ENCODE assay signal across 11 cellular contexts in genomic region chrX:118350221-118350620, GRCh38. TPM values are rescaled to one million over a fixed set of nuclear protein-coding genes. Genes with fewer than 3 reads are reported as not detected.
DNase-seq lines count a peak whose midpoint lies in the region; ATAC-seq and TF ChIP-seq lines count a peak whose summit lies in the region.
"Had no signal": no experiment of that assay in that cellular context is flagged by ENCODE, and none has a peak within 500 bp of the region (broad histone marks: within the 10 kb centered on the region; RNA-seq: fewer than 3 reads in every experiment).

No MANE protein-coding gene starts in this region.

- peak overlapping the region; percentile 95 for H3K4me3 Mint-ChIP-seq in activated T-helper 17 cell treated with anti-CD3 and anti-CD28 coated beads, Interleukin-2, amount 50 U/mL, for 72 hours

- H3K27me3 ChIP-seq in DOHH2 (ENCODE audit: control insufficient read depth, low read length) = no peaks in the 10 kb centered on the region
- H3K27me3 ChIP-seq in MM.1S (replicated peaks; ENCODE audit: insufficient read depth, low read length) = no peaks in the 10 kb centered on the region
- H3K27me3 ChIP-seq in PC-9 (ENCODE audit: insufficient read depth, low read depth) = no peaks in the 10 kb centered on the region

- H3K4me1 ChIP-seq in DOHH2 (ENCODE audit: control insufficient read depth, low read length) = peaks cover 35% of the 10 kb centered on the region
- peaks cover 16% of the 10 kb centered on the region; the same call in 1 of the 2 replicates for H3K4me1 ChIP-seq in MM.1S (ENCODE audit: low read length)
- peaks cover 39% of the 10 kb centered on the region for H3K4me1 ChIP-seq in PC-9 (replicated peaks; ENCODE audit: insufficient read depth)
- H3K4me1 ChIP-seq in mucosa of descending colon (ENCODE audit: low read depth) = peaks cover 2% of the 10 kb centered on the region

- H3K36me3 ChIP-seq in DOHH2 (ENCODE audit: control insufficient read depth, low read length) (no peaks in the 10 kb centered on the region), MM.1S (replicated peaks; ENCODE audit: insufficient read depth, low read length) (no peaks in the 10 kb centered on the region), PC-9 (ENCODE audit: low read depth) (peaks cover 6% of the 10 kb centered on the region; the same call in 1 of the 2 replicates), mucosa of descending colon (ENCODE audit: low read depth) (no peaks in the 10 kb centered on the region)

- no peaks in the 10 kb centered on the region for H3K9me3 ChIP-seq in DOHH2 (ENCODE audit: control insufficient read depth, insufficient read depth, low read length)
- H3K9me3 ChIP-seq in MM.1S (replicated peaks; ENCODE audit: insufficient read depth, low read length) = no peaks in the 10 kb centered on the region
- no peaks in the 10 kb centered on the region for H3K9me3 ChIP-seq in PC-9 (ENCODE audit: insufficient read depth, low read depth)
- H3K9me3 ChIP-seq in mucosa of descending colon = no peaks in the 10 kb centered on the region

- H2AFZ ChIP-seq in MM.1S (ENCODE audit: low read length) = no peak overlapping the region
- no peak overlapping the region for H2AFZ ChIP-seq in PC-9
- H2AFZ ChIP-seq: parathyroid adenoma had no signal

- H3F3A ChIP-seq in DOHH2 (ENCODE audit: control insufficient read depth, insufficient read depth) (no peaks in the 10 kb centered on the region), MM.1S (ENCODE audit: insufficient read depth, low read length) (peaks cover 13% of the 10 kb centered on the region; the same call in 1 of the 2 replicates), PC-9 (ENCODE audit: insufficient read depth, low read depth) (peaks cover 24% of the 10 kb centered on the region)

- POLR2A ChIA-PET in PC-9 (lab: Charles Lee; ENCODE audit: unreplicated experiment) = interaction anchor here (0.7 kb wide), 1 partner anchor 42 kb away, joined by 3 read pairs; no protein-coding TSS in a partner anchor

- no TSS peak for BruUV-seq in PC-9 (replicated peaks; lab: Mats Ljungman, UMichigan)

- CTCF ChIA-PET in PC-9 (lab: Charles Lee) = no interaction called here

- no peaks in the 10 kb centered on the region for H4K20me1 ChIP-seq in DOHH2 (ENCODE audit: control insufficient read depth, insufficient read depth, low read depth, low read length)
- H4K20me1 ChIP-seq in MM.1S (ENCODE audit: insufficient read depth, low read length) = no peaks in the 10 kb centered on the region
- H4K20me1 ChIP-seq in PC-9 (ENCODE audit: insufficient read depth) = peaks cover 10% of the 10 kb centered on the region

- no peaks in the 10 kb centered on the region for H3K9me3 Mint-ChIP-seq in activated T-helper 17 cell treated with anti-CD3 and anti-CD28 coated beads, Interleukin-2, amount 50 U/mL, for 72 hours

- no peaks in the 10 kb centered on the region for H3K9me2 ChIP-seq in DOHH2 (replicated peaks; ENCODE audit: control insufficient read depth, low read length)
- H3K9me2 ChIP-seq in MM.1S (replicated peaks; ENCODE audit: insufficient read depth, low read length) = no peaks in the 10 kb centered on the region
- no peaks in the 10 kb centered on the region for H3K9me2 ChIP-seq in PC-9 (ENCODE audit: insufficient read depth)

- no peaks in the 10 kb centered on the region for H3K27me3 Mint-ChIP-seq in activated T-helper 17 cell treated with anti-CD3 and anti-CD28 coated beads, Interleukin-2, amount 50 U/mL, for 72 hours

- no peak for ATAC-seq in activated T-helper 17 cell treated with anti-CD3 and anti-CD28 coated beads, Interleukin-2, amount 50 U/mL, for 72 hours (replicated peaks)
- ATAC-seq in GM21515 (IDR thresholded peaks at IDR 0.05; ENCODE audit: unreplicated experiment) (no peak), HG02840 (IDR thresholded peaks at IDR 0.05; ENCODE audit: low FRiP score, unreplicated experiment) (no peak), mucosa of descending colon (no peak)

- H3K4me3 ChIP-seq in DOHH2 (ENCODE audit: low read length) (no peak overlapping the region), MM.1S (ENCODE audit: low read length) (no peak overlapping the region; the same call in 1 of the 2 replicates), PC-9 (no peak overlapping the region), mucosa of descending colon (no peak overlapping the region)

- H3K79me2 ChIP-seq in DOHH2 (ENCODE audit: control insufficient read depth, low read length) (peaks cover 53% of the 10 kb centered on the region), MM.1S (ENCODE audit: low read length) (peaks cover 68% of the 10 kb centered on the region), PC-9 (ENCODE audit: low read depth) (peaks cover 86% of the 10 kb centered on the region)

- H3K36me3 Mint-ChIP-seq in activated T-helper 17 cell treated with anti-CD3 and anti-CD28 coated beads, Interleukin-2, amount 50 U/mL, for 72 hours (ENCODE audit: low read depth) = no peaks in the 10 kb centered on the region

- H3K4me2 ChIP-seq in DOHH2 (ENCODE audit: low read length) (peak overlapping the region; percentile 40), MM.1S (ENCODE audit: low read depth, low read length) (peak overlapping the region; percentile 31), PC-9 (no peak overlapping the region)

- H3K4me1 Mint-ChIP-seq in activated T-helper 17 cell treated with anti-CD3 and anti-CD28 coated beads, Interleukin-2, amount 50 U/mL, for 72 hours = peaks cover 28% of the 10 kb centered on the region

- peak; percentile 23 for DNase-seq in MM.1S
- DNase-seq in lung microvascular endothelial cell (ENCODE audit: low read depth in 2 of 2) = peak; percentile 11 to 40
- no peak for DNase-seq in PC-9
- no peak for DNase-seq in mucosa of descending colon
- DNase-seq: NCI-H2029; stimulated activated CD8-positive, alpha-beta memory T cell treated with anti-CD3 and anti-CD28 coated beads, Interleukin-4, amount 100 ng/mL, for 48 hours had no signal

- no peak overlapping the region for H3K9ac ChIP-seq in MM.1S (ENCODE audit: low read length)
- H3K9ac ChIP-seq: parathyroid adenoma had no signal

- intact Hi-C loops in PC-9 (cut with micrococcal nuclease; ENCODE audit: unreplicated experiment) (no loop called here), mucosa of descending colon (cut with DNase I, micrococcal nuclease) (no loop called here)

- H3K27ac ChIP-seq in DOHH2 (ENCODE audit: low read depth, low read length) = no peak overlapping the region
- no peak overlapping the region for H3K27ac ChIP-seq in MM.1S (ENCODE audit: low read length)
- H3K27ac ChIP-seq in PC-9 = no peak overlapping the region
- H3K27ac ChIP-seq: parathyroid adenoma had no signal

- H3K27ac Mint-ChIP-seq in activated T-helper 17 cell treated with anti-CD3 and anti-CD28 coated beads, Interleukin-2, amount 50 U/mL, for 72 hours = peak overlapping the region; percentile 36

- TF ChIP-seq CTCF in DOHH2 (IDR thresholded peaks at IDR 0.05; ENCODE audit: low read depth, low read length, poor library complexity, severe bottlenecking) (no peak), MM.1S (IDR thresholded peaks at IDR 0.05; ENCODE audit: low read length) (no peak), PC-9 (conservative IDR thresholded peaks at IDR 0.05) (no peak), mucosa of descending colon (IDR thresholded peaks at IDR 0.05) (no peak)

RNA-seq across cellular contexts. Expression of gene WDR44, which starts 4.3 kb away (rescaled TPM):
- total RNA-seq in activated T-helper 17 cell treated with anti-CD3 and anti-CD28 coated beads, Interleukin-2, amount 50 U/mL, for 72 hours = 10 to 100 TPM; 12.0 to 12.7 TPM
- total RNA-seq in lung microvascular endothelial cell = 6.8 and 8.3 TPM in 2 replicates
- 24.4 and 30.9 TPM in 2 replicates for total RNA-seq in PC-9 (2021)
- 10 to 100 TPM in 2 of 3 donors, 1 to 10 TPM in 1; 9.6 to 15.0 (median 10.7) TPM for total RNA-seq in mucosa of descending colon

Comparison
In these comparisons a context has a peak if more than half of its experiments do, and no peak if none do; other contexts are left out.
1. DNase-seq: peak in MM.1S (single experiment) and lung microvascular endothelial cell (2 of 2); none in PC-9 (0 of 2) and mucosa of descending colon (0 of 3).